In the genomic region with DNA sequence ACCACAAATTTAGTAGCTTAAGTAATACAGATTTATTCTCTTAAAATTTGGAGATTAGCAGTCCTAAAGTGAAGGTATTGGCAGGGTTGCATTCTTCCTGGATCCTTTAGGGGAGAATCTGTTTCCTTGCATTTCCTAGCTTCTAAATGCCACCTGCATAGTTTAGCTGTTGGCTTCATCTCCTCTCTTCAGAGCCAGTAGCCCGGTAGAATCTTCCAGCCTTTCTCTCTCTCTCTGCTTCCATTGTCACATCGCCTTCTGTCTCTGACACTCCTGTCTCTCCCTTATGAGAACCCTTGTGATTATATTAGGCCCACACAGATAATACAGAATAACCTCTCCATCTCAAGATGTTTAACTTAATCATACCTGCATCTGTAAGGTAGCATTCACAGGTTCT, we compare ENCODE assay signal across 20 cellular contexts.
"Had no signal": no experiment of that assay in that cellular context is flagged by ENCODE, and none has a peak within 500 bp of the region (broad histone marks: within the 10 kb centered on the region; RNA-seq: fewer than 3 reads in every experiment).

No MANE protein-coding gene starts in this region.

- H3K4me1 Mint-ChIP-seq: endodermal cell, nephron progenitor cell had no signal

- ATAC-seq: foreskin keratinocyte; left colon; left ventricle myocardium superior; psoas muscle; right lobe of liver; stimulated activated effector memory CD8-positive, alpha-beta T cell treated with anti-CD3 and anti-CD28 coated beads, Interleukin-12 subunit alpha, Interleukin-12 subunit beta, amount 100 ng/mL, for 72 hours; stimulated activated naive CD8-positive, alpha-beta T cell treated with anti-CD3 and anti-CD28 coated beads, Interleukin-15, Interleukin-2, amounts not matched to agents 100 U/mL and 50 U/mL, for 24 hours had no signal

- H3K27ac Mint-ChIP-seq: endodermal cell, nephron progenitor cell had no signal

- H3K4me3 Mint-ChIP-seq: endodermal cell; naive B cell; nephron progenitor cell; stimulated activated effector memory CD8-positive, alpha-beta T cell treated with anti-CD3 and anti-CD28 coated beads, Interleukin-12 subunit alpha, Interleukin-12 subunit beta, amount 100 ng/mL, for 72 hours had no signal

- H3K9me3 Mint-ChIP-seq: endodermal cell; naive B cell; nephron progenitor cell; stimulated activated effector memory CD8-positive, alpha-beta T cell treated with anti-CD3 and anti-CD28 coated beads, Interleukin-12 subunit alpha, Interleukin-12 subunit beta, amount 100 ng/mL, for 72 hours had no signal

- DNase-seq: dermis blood vessel endothelial cell; endodermal cell; erythroblast; foreskin keratinocyte; head of caudate nucleus; left colon; left ventricle myocardium superior; mesendoderm; naive B cell; nephron progenitor cell; psoas muscle; retina; right lobe of liver; stimulated activated CD4-positive, alpha-beta T cell treated with anti-CD3 and anti-CD28 coated beads, Interleukin-4, amount 100 ng/mL, for 1 hour; stimulated activated CD8-positive, alpha-beta memory T cell treated with anti-CD3 and anti-CD28 coated beads, Interleukin-4, amount 100 ng/mL, for 48 hours; stimulated activated naive CD8-positive, alpha-beta T cell treated with anti-CD3 and anti-CD28 coated beads, Interleukin-15, Interleukin-2, amounts not matched to agents 100 U/mL and 50 U/mL, for 24 hours; tibial artery; upper lobe of left lung; uterus had no signal

- H3K27me3 Mint-ChIP-seq: naive B cell had no signal
